Comparison of ENCODE assay signal across 16 cellular contexts in the genomic region with DNA sequence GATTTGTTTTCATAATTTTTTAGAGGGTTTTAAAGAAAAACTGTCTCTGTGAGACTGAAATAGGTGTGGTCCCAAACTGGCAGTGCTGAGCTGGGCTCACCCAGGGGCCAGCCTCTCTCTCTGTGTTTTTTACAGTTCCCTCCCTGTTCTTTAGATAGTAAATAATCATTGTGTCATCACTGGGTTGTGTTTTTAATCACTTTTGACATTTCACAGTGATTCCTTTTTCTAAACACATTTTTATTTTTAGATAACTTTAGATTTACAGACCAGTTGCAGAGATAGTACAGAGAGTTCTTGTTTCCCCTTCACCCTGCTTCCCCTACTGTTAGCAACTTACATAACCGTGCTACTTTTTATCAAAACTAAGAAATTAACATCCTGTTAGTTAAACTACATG. TPM values are rescaled to one million over a fixed set of nuclear protein-coding genes. Genes with fewer than 3 reads are reported as not detected.
DNase-seq lines count a peak whose midpoint lies in the region; ATAC-seq and TF ChIP-seq lines count a peak whose summit lies in the region.
"Had no signal": no experiment of that assay in that cellular context is flagged by ENCODE, and none has a peak within 500 bp of the region (broad histone marks: within the 10 kb centered on the region; RNA-seq: fewer than 3 reads in every experiment).

No MANE protein-coding gene starts in this region.

- no peaks in the 10 kb centered on the region for H3K9me3 ChIP-seq in right atrium auricular region

- H3K27ac ChIP-seq in right atrium auricular region, result peak overlapping the region; percentile 35 to 61
- H3K27ac ChIP-seq: parathyroid adenoma had no signal

- ATAC-seq in stimulated activated naive B cell treated with anti-CD40 and anti-IgM and Interleukin-4, amounts not matched to agents 10 μg/mL and 1 μg/mL and 100 μg/mL, for 72 hours (replicated peaks), result peak; percentile 20 to 25
- no peak for ATAC-seq in GM18517 (IDR thresholded peaks at IDR 0.05; ENCODE audit: unreplicated experiment)

- H3K4me3 Mint-ChIP-seq in stimulated activated naive B cell treated with anti-CD40 and anti-IgM and Interleukin-4, amounts not matched to agents 10 μg/mL and 1 μg/mL and 100 μg/mL, for 72 hours, result no peak overlapping the region
- H3K4me3 Mint-ChIP-seq: activated naive CD8-positive, alpha-beta T cell treated with anti-CD3 and anti-CD28 coated beads for 36 hours; memory B cell; T-helper 1 cell treated with Interleukin-12 subunit alpha and Interleukin-12 subunit beta and Interleukin-4 antibody, amounts not matched to agents 30 μg/mL and 1 μg/mL, for 36 hours had no signal

- no peaks in the 10 kb centered on the region for H3K4me1 Mint-ChIP-seq in stimulated activated naive B cell treated with anti-CD40 and anti-IgM and Interleukin-4, amounts not matched to agents 10 μg/mL and 1 μg/mL and 100 μg/mL, for 72 hours
- H3K4me1 Mint-ChIP-seq: memory B cell had no signal

- no peak for TF ChIP-seq CTCF in GM12865 (IDR thresholded peaks at IDR 0.05; ENCODE audit: insufficient read depth, low read depth, low read length, missing control alignments)
- no peak for TF ChIP-seq CTCF in right atrium auricular region (IDR thresholded peaks at IDR 0.05)

- peaks cover 11% of the 10 kb centered on the region for H3K36me3 ChIP-seq in right atrium auricular region

- no peak overlapping the region for H3K27ac Mint-ChIP-seq in stimulated activated naive B cell treated with anti-CD40 and anti-IgM and Interleukin-4, amounts not matched to agents 10 μg/mL and 1 μg/mL and 100 μg/mL, for 72 hours
- H3K27ac Mint-ChIP-seq: activated naive CD8-positive, alpha-beta T cell treated with anti-CD3 and anti-CD28 coated beads for 36 hours; memory B cell; T-helper 1 cell treated with Interleukin-12 subunit alpha and Interleukin-12 subunit beta and Interleukin-4 antibody, amounts not matched to agents 30 μg/mL and 1 μg/mL, for 36 hours had no signal

- no peaks in the 10 kb centered on the region for H3K36me3 Mint-ChIP-seq in stimulated activated naive B cell treated with anti-CD40 and anti-IgM and Interleukin-4, amounts not matched to agents 10 μg/mL and 1 μg/mL and 100 μg/mL, for 72 hours
- H3K36me3 Mint-ChIP-seq: activated naive CD8-positive, alpha-beta T cell treated with anti-CD3 and anti-CD28 coated beads for 36 hours; memory B cell had no signal

- DNase-seq in GM12865 (ENCODE audit: low read depth), result peak; percentile 3
- DNase-seq in amniotic epithelial cell (ENCODE audit: low read depth), result peak; percentile 93
- DNase-seq in right atrium auricular region (ENCODE audit: low spot score), result no peak
- DNase-seq in stimulated activated naive B cell treated with anti-CD40 and anti-IgM and Interleukin-4, amounts not matched to agents 10 μg/mL and 1 μg/mL and 100 μg/mL, for 72 hours, result no peak
- DNase-seq in NCI-H526 (lab: John Stamatoyannopoulos, UW), result no peak
- DNase-seq in NCI-H2227 (lab: John Stamatoyannopoulos, UW; ENCODE audit: unreplicated experiment), result no peak
- DNase-seq in activated CD4-positive, alpha-beta T cell treated with anti-CD3 and anti-CD28 coated beads for 1 hour, result no peak
- DNase-seq: activated CD4-positive, alpha-beta T cell treated with anti-CD3 and anti-CD28 coated beads for 48 hours; activated naive CD8-positive, alpha-beta T cell treated with anti-CD3 and anti-CD28 coated beads for 36 hours; activated T-cell treated with anti-CD3 and anti-CD28 coated beads, Interleukin-2, amount 50 U/mL, for 1 hour; NCI-H2029; NCI-H526 treated with DMSO at 0.1 percent for 48 hours had no signal

- H3K27me3 ChIP-seq in right atrium auricular region, result no peaks in the 10 kb centered on the region

- H3K27me3 Mint-ChIP-seq in stimulated activated naive B cell treated with anti-CD40 and anti-IgM and Interleukin-4, amounts not matched to agents 10 μg/mL and 1 μg/mL and 100 μg/mL, for 72 hours, result peaks cover 10 to 12% of the 10 kb centered on the region in 2 donors

- H3K4me1 ChIP-seq in right atrium auricular region, result peaks cover 0 to 83% of the 10 kb centered on the region in 2 donors
- H3K4me1 ChIP-seq: parathyroid adenoma had no signal

- H3K4me3 ChIP-seq in GM12865 (ENCODE audit: low read depth, low read length) (no peak overlapping the region), right atrium auricular region (no peak overlapping the region)

- no peaks in the 10 kb centered on the region for H3K9me3 Mint-ChIP-seq in stimulated activated naive B cell treated with anti-CD40 and anti-IgM and Interleukin-4, amounts not matched to agents 10 μg/mL and 1 μg/mL and 100 μg/mL, for 72 hours
- H3K9me3 Mint-ChIP-seq: activated naive CD8-positive, alpha-beta T cell treated with anti-CD3 and anti-CD28 coated beads for 36 hours; memory B cell; T-helper 1 cell treated with Interleukin-12 subunit alpha and Interleukin-12 subunit beta and Interleukin-4 antibody, amounts not matched to agents 30 μg/mL and 1 μg/mL, for 36 hours had no signal

RNA-seq across cellular contexts. Expression of gene MAP1B, which starts 44.4 kb away (rescaled TPM):
- 100 to 1,000 TPM; 203 to 558 TPM for total RNA-seq in right atrium auricular region

Comparison
In these comparisons a context has a peak if more than half of its experiments do, and no peak if none do; other contexts are left out.
1. DNase-seq: peak in GM12865 (single experiment) and amniotic epithelial cell (single experiment); none in right atrium auricular region (single experiment), stimulated activated naive B cell treated with anti-CD40 and anti-IgM and Interleukin-4, amounts not matched to agents 10 μg/mL and 1 μg/mL and 100 μg/mL, for 72 hours (single experiment), NCI-H526 (0 of 2), NCI-H2227 (single experiment) and activated CD4-positive, alpha-beta T cell treated with anti-CD3 and anti-CD28 coated beads for 1 hour (single experiment).